In genomic region chr5:135018457-135018856, GRCh38 we compare ENCODE assay signal across 24 cellular contexts. TPM values are rescaled to one million over a fixed set of nuclear protein-coding genes. Genes with fewer than 3 reads are reported as not detected.
"Had no signal": no experiment of that assay in that cellular context is flagged by ENCODE, and none has a peak within 500 bp of the region (broad histone marks: within the 10 kb centered on the region; RNA-seq: fewer than 3 reads in every experiment).

No MANE protein-coding gene starts in this region.

- H3K27ac ChIP-seq: dorsolateral prefrontal cortex, heart right ventricle, neutrophil, uterus had no signal

- ATAC-seq: heart right ventricle; left ventricle myocardium superior; naive thymus-derived CD4-positive, alpha-beta T cell; right cardiac atrium had no signal

- DNase-seq: cortex of kidney; effector CD8-positive, alpha-beta T cell; heart right ventricle; hypothalamus; left ventricle myocardium superior; mesendoderm; naive thymus-derived CD4-positive, alpha-beta T cell; nephron progenitor cell; right cardiac atrium; small intestine; stimulated activated CD4-positive, alpha-beta T cell treated with anti-CD3 and anti-CD28 coated beads, Interleukin-12 subunit alpha, Interleukin-12 subunit beta, amount 100 ng/mL, for 4 hours; stimulated activated naive CD4-positive, alpha-beta T cell; stomach; substantia nigra; trophoblast cell had no signal

- H3K9me3 ChIP-seq: heart right ventricle, neutrophil, stomach, uterus had no signal

- H3K27me3 ChIP-seq: dorsolateral prefrontal cortex, heart right ventricle, stomach, uterus had no signal

- H3K4me3 ChIP-seq: dorsolateral prefrontal cortex, heart right ventricle, stomach, uterus had no signal

- H3K36me3 ChIP-seq: heart right ventricle, neutrophil, stomach, uterus had no signal

- H3K4me1 ChIP-seq: uterus had no signal

RNA-seq across cellular contexts. Expression of gene PITX1, which starts 15.6 kb away (rescaled TPM):
- total RNA-seq: cerebellum, frontal cortex, glomerular endothelial cell, left ventricle myocardium superior, lung microvascular endothelial cell, mononuclear cell had no signal
- polyA plus RNA-seq: naive thymus-derived CD4-positive, alpha-beta T cell had no signal

RNA-seq across cellular contexts. Expression of gene CATSPER3, which starts 50.8 kb away (rescaled TPM):
- total RNA-seq: glomerular endothelial cell, osteocyte, stomach had no signal
